Comparison of ENCODE assay signal across 9 cellular contexts in genomic region chr13:50358221-50358620, GRCh38.
DNase-seq lines count a peak whose midpoint lies in the region; ATAC-seq, FAIRE-seq and TF ChIP-seq lines count a peak whose summit lies in the region.
"Had no signal": no experiment of that assay in that cellular context is flagged by ENCODE, and none has a peak within 500 bp of the region (broad histone marks: within the 10 kb centered on the region; RNA-seq: fewer than 3 reads in every experiment).

No MANE protein-coding gene starts in this region.

- DNase-seq in NCI-H69 (lab: John Stamatoyannopoulos, UW) (peak; percentile 65), K562 (ENCODE audit: extremely low read depth in 1 of 4, low spot score in 3 of 4) (no peak), kidney glomerular epithelial cell (lab: John Stamatoyannopoulos, UW) (peak; percentile 46), substantia nigra (lab: John Stamatoyannopoulos, UW) (peak in 12 of 49 donors; percentile 6 to 67 (median 18)), NCI-H1436 treated with DMSO at 0.1 percent for 48 hours (lab: John Stamatoyannopoulos, UW) (no peak)
- DNase-seq: activated CD8-positive, alpha-beta memory T cell treated with anti-CD3 and anti-CD28 coated beads, Interleukin-2, amount 10 ng/mL, durations not matched to agents 7 days and 5 days; stimulated activated naive CD4-positive, alpha-beta T cell treated with Interleukin-2 at 50 U/mL for 16 hours had no signal

- TF ChIP-seq EP300 in K562 (IDR thresholded peaks at IDR 0.05; ENCODE audit: low read length) = no peak

- no peak for TF ChIP-seq CTCF in K562 (IDR thresholded peaks at IDR 0.05 in 2 of 3, conservative IDR thresholded peaks at IDR 0.05 in 1 of 3; ENCODE audit: insufficient read depth in 2 of 3, low read depth in 1 of 3, low read length in 3 of 3)

- H3K4me1 ChIP-seq in K562 (replicated peaks in 1 of 2; ENCODE audit: control insufficient read depth in 2 of 2, insufficient read depth in 2 of 2, low read length in 2 of 2) = peaks cover 2 to 16% of the 10 kb centered on the region in 2 experiments; a peak in 4 of 5 replicates

- no peak for ATAC-seq in K562
- ATAC-seq in GM19328 (IDR thresholded peaks at IDR 0.05; ENCODE audit: unreplicated experiment) = no peak
- no peak for ATAC-seq in HG03432 (IDR thresholded peaks at IDR 0.05; ENCODE audit: unreplicated experiment)
- ATAC-seq: activated CD8-positive, alpha-beta memory T cell treated with anti-CD3 and anti-CD28 coated beads, Interleukin-2, amount 10 ng/mL, durations not matched to agents 7 days and 5 days had no signal

- H3K27ac ChIP-seq in K562 (ENCODE audit: extremely low read depth, low read depth, low read length) (peak overlapping the region; percentile 59; the same call in 1 of the 3 replicates), substantia nigra (ENCODE audit: low read depth, low read length, poor library complexity, severe bottlenecking) (peak overlapping the region; percentile 44)

- no peak overlapping the region for H3K4me3 ChIP-seq in K562

- H2AFZ ChIP-seq in K562 (ENCODE audit: low read depth, low read length) = no peak overlapping the region

- no TSS peak for BruUV-seq in K562 (replicated peaks; lab: Mats Ljungman, UMichigan)

- no peaks in the 10 kb centered on the region for H3K9me1 ChIP-seq in K562 (ENCODE audit: control insufficient read depth, insufficient read depth, low read length)

- CTCF ChIA-PET in K562 (lab: Yijun Ruan, JAX; ENCODE audit: low intra/inter-chr PET ratio) = no interaction called here

- TF ChIP-seq RAD21 in K562 (CRISPR knock-in tag; conservative IDR thresholded peaks at IDR 0.05 in 1 of 2, IDR thresholded peaks at IDR 0.05 in 1 of 2) = no peak

- no peaks in the 10 kb centered on the region; the same call in 2 of the 3 replicates for H3K79me2 ChIP-seq in K562 (ENCODE audit: control insufficient read depth, insufficient read depth, low read length)

- no peak overlapping the region for H3K9ac ChIP-seq in K562 (ENCODE audit: insufficient read depth in 1 of 2, low read depth in 2 of 2, low read length in 2 of 2)

- no peaks in the 10 kb centered on the region for H3K9me3 ChIP-seq in K562 (replicated peaks; ENCODE audit: control insufficient read depth, insufficient read depth, low read depth, low read length)

- no peak for TF ChIP-seq POLR2A in K562 (conservative IDR thresholded peaks at IDR 0.05)

- in situ Hi-C loops in K562 (cut with MboI) = no loop called here

- H4K20me1 ChIP-seq in K562 (replicated peaks; ENCODE audit: control insufficient read depth, insufficient read depth, low read length) = no peaks in the 10 kb centered on the region

- POLR2A ChIA-PET in K562 (lab: Yijun Ruan, JAX) = no interaction called here

- intact Hi-C loops in K562 (cut with micrococcal nuclease) = no loop called here

- H3K36me3 ChIP-seq in K562 (ENCODE audit: control insufficient read depth, insufficient read depth, low read length) = no peaks in the 10 kb centered on the region

- H3K27me3 ChIP-seq in K562 (ENCODE audit: control insufficient read depth in 2 of 2, insufficient read depth in 2 of 2, low read length in 2 of 2) = no peaks in the 10 kb centered on the region

- FAIRE-seq in K562 (lab: Jason Lieb, UNC) = no peak

- H3K4me2 ChIP-seq in K562 (ENCODE audit: insufficient read depth, low read length) = peak overlapping the region; percentile 35; the same call in 1 of the 2 replicates

TF ChIP-seq in K562, 482 proteins besides CTCF, POLR2A, EP300 and RAD21:
- TF ChIP-seq NFIC (IDR thresholded peaks at IDR 0.05) (peak; percentile 43), STAT6 (CRISPR knock-in tag; IDR thresholded peaks at IDR 0.05) (no peak), EP400 (IDR thresholded peaks at IDR 0.05) (no peak), ZNF165 (CRISPR knock-in tag; IDR thresholded peaks at IDR 0.05; ENCODE audit: borderline replicate concordance) (no peak), CBX5 (IDR thresholded peaks at IDR 0.05; ENCODE audit: borderline replicate concordance, low read depth) (no peak), ASH1L (IDR thresholded peaks at IDR 0.05; ENCODE audit: borderline replicate concordance, low read depth, partially characterized antibody) (no peak), ZFP30 (CRISPR knock-in tag; IDR thresholded peaks at IDR 0.05; ENCODE audit: borderline replicate concordance) (no peak)
- TF ChIP-seq, protein P1, sequence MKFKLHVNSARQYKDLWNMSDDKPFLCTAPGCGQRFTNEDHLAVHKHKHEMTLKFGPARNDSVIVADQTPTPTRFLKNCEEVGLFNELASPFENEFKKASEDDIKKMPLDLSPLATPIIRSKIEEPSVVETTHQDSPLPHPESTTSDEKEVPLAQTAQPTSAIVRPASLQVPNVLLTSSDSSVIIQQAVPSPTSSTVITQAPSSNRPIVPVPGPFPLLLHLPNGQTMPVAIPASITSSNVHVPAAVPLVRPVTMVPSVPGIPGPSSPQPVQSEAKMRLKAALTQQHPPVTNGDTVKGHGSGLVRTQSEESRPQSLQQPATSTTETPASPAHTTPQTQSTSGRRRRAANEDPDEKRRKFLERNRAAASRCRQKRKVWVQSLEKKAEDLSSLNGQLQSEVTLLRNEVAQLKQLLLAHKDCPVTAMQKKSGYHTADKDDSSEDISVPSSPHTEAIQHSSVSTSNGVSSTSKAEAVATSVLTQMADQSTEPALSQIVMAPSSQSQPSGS (CRISPR knock-in tag; IDR thresholded peaks at IDR 0.05) = no peak

Comparison
In these comparisons a context has a peak if more than half of its experiments do, and no peak if none do; other contexts are left out.
1. DNase-seq: peak in NCI-H69 (single experiment) and kidney glomerular epithelial cell (single experiment); none in K562 (0 of 4) and NCI-H1436 treated with DMSO at 0.1 percent for 48 hours (single experiment).